1 cellular context compared by ENCODE assay signal in genomic region chr11:102192349-102193066, GRCh38.
TF ChIP-seq lines count a peak whose summit lies in the region.

No MANE protein-coding gene starts in this region.

TF ChIP-seq in HepG2, 621 proteins besides CTCF, POLR2A, EP300 and RAD21 (continued from another document and continues in another):
- TF ChIP-seq, protein P1, sequence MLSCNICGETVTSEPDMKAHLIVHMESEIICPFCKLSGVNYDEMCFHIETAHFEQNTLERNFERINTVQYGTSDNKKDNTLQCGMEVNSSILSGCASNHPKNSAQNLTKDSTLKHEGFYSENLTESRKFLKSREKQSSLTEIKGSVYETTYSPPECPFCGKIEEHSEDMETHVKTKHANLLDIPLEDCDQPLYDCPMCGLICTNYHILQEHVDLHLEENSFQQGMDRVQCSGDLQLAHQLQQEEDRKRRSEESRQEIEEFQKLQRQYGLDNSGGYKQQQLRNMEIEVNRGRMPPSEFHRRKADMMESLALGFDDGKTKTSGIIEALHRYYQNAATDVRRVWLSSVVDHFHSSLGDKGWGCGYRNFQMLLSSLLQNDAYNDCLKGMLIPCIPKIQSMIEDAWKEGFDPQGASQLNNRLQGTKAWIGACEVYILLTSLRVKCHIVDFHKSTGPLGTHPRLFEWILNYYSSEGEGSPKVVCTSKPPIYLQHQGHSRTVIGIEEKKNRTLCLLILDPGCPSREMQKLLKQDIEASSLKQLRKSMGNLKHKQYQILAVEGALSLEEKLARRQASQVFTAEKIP (CRISPR knock-in tag; IDR thresholded peaks at IDR 0.05; ENCODE audit: borderline replicate concordance): no peak
- TF ChIP-seq ZBTB2 (CRISPR knock-in tag; IDR thresholded peaks at IDR 0.05; ENCODE audit: low read depth) (no peak), RFX5 (IDR thresholded peaks at IDR 0.05; ENCODE audit: low read depth, low read length) (no peak), ETV6 (CRISPR knock-in tag; conservative IDR thresholded peaks at IDR 0.05) (no peak), KLF13 (CRISPR knock-in tag; IDR thresholded peaks at IDR 0.05) (no peak), PBX3 (CRISPR knock-in tag; IDR thresholded peaks at IDR 0.05; ENCODE audit: borderline replicate concordance) (no peak), REPIN1 (CRISPR knock-in tag; IDR thresholded peaks at IDR 0.05; ENCODE audit: borderline replicate concordance, low read depth) (peak; percentile 83; the same call in 1 of the 2 replicates), HMGXB4 (CRISPR knock-in tag; IDR thresholded peaks at IDR 0.05; ENCODE audit: borderline replicate concordance in 1 of 2, low read depth in 1 of 2) (no peak), ZNF296 (CRISPR knock-in tag; conservative IDR thresholded peaks at IDR 0.05) (no peak), TRAFD1 (CRISPR knock-in tag; IDR thresholded peaks at IDR 0.05; ENCODE audit: borderline replicate concordance) (no peak), NR2C2 (CRISPR knock-in tag; IDR thresholded peaks at IDR 0.05; ENCODE audit: borderline replicate concordance) (no peak), RERE (CRISPR knock-in tag; IDR thresholded peaks at IDR 0.05; ENCODE audit: low read depth) (peak; percentile 88; the same call in 1 of the 2 replicates), DDIT3 (CRISPR knock-in tag; IDR thresholded peaks at IDR 0.05) (no peak), NCOA2 (CRISPR knock-in tag; IDR thresholded peaks at IDR 0.05) (peak; percentile 98), SRY (CRISPR knock-in tag; IDR thresholded peaks at IDR 0.05) (no peak), ATF4 (CRISPR knock-in tag; IDR thresholded peaks at IDR 0.05) (peak in 1 of 2 experiments; percentile 54; a peak in 2 of 4 replicates), KDM1A (CRISPR knock-in tag; IDR thresholded peaks at IDR 0.05) (no peak), HDAC1 (CRISPR knock-in tag; IDR thresholded peaks at IDR 0.05) (peak; percentile 47; the same call in 1 of the 2 replicates), ZFX (CRISPR knock-in tag; IDR thresholded peaks at IDR 0.05; ENCODE audit: low read depth) (no peak), ZNF44 (CRISPR knock-in tag; IDR thresholded peaks at IDR 0.05) (no peak; the same call in 1 of the 2 replicates), ZNF737 (CRISPR knock-in tag; IDR thresholded peaks at IDR 0.05; ENCODE audit: borderline replicate concordance) (no peak), ZNF34 (CRISPR knock-in tag; IDR thresholded peaks at IDR 0.05; ENCODE audit: borderline replicate concordance) (no peak), ZNF761 (CRISPR knock-in tag; conservative IDR thresholded peaks at IDR 0.05) (no peak), CBFB (CRISPR knock-in tag; IDR thresholded peaks at IDR 0.05) (0 out of 2 replicates have a peak, but pooled peaks have one; percentile 58), ZNF33A (CRISPR knock-in tag; IDR thresholded peaks at IDR 0.05; ENCODE audit: borderline replicate concordance) (no peak), LBX2 (CRISPR knock-in tag; IDR thresholded peaks at IDR 0.05; ENCODE audit: borderline replicate concordance) (no peak), TBL1XR1 (IDR thresholded peaks at IDR 0.05; ENCODE audit: borderline replicate concordance, low read length, partially characterized antibody) (peak; percentile 52), ELK4 (CRISPR knock-in tag; IDR thresholded peaks at IDR 0.05; ENCODE audit: borderline replicate concordance) (no peak), CENPT (CRISPR knock-in tag; IDR thresholded peaks at IDR 0.05; ENCODE audit: low read depth) (no peak), ZFP36L2 (CRISPR knock-in tag; IDR thresholded peaks at IDR 0.05) (no peak), TBX2 (CRISPR knock-in tag; IDR thresholded peaks at IDR 0.05; ENCODE audit: borderline replicate concordance) (peak; percentile 91), ZNF652 (CRISPR knock-in tag; IDR thresholded peaks at IDR 0.05; ENCODE audit: borderline replicate concordance, low read depth) (peak; percentile 57; the same call in 1 of the 2 replicates), RELA (CRISPR knock-in tag; IDR thresholded peaks at IDR 0.05) (no peak)
- TF ChIP-seq, protein P2, sequence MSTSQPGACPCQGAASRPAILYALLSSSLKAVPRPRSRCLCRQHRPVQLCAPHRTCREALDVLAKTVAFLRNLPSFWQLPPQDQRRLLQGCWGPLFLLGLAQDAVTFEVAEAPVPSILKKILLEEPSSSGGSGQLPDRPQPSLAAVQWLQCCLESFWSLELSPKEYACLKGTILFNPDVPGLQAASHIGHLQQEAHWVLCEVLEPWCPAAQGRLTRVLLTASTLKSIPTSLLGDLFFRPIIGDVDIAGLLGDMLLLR (CRISPR knock-in tag; IDR thresholded peaks at IDR 0.05): no peak
- TF ChIP-seq, protein P3, sequence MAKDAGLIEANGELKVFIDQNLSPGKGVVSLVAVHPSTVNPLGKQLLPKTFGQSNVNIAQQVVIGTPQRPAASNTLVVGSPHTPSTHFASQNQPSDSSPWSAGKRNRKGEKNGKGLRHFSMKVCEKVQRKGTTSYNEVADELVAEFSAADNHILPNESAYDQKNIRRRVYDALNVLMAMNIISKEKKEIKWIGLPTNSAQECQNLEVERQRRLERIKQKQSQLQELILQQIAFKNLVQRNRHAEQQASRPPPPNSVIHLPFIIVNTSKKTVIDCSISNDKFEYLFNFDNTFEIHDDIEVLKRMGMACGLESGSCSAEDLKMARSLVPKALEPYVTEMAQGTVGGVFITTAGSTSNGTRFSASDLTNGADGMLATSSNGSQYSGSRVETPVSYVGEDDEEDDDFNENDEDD (CRISPR knock-in tag; IDR thresholded peaks at IDR 0.05; ENCODE audit: borderline replicate concordance): peak; percentile 36; the same call in 1 of the 2 replicates
- TF ChIP-seq, protein P4, sequence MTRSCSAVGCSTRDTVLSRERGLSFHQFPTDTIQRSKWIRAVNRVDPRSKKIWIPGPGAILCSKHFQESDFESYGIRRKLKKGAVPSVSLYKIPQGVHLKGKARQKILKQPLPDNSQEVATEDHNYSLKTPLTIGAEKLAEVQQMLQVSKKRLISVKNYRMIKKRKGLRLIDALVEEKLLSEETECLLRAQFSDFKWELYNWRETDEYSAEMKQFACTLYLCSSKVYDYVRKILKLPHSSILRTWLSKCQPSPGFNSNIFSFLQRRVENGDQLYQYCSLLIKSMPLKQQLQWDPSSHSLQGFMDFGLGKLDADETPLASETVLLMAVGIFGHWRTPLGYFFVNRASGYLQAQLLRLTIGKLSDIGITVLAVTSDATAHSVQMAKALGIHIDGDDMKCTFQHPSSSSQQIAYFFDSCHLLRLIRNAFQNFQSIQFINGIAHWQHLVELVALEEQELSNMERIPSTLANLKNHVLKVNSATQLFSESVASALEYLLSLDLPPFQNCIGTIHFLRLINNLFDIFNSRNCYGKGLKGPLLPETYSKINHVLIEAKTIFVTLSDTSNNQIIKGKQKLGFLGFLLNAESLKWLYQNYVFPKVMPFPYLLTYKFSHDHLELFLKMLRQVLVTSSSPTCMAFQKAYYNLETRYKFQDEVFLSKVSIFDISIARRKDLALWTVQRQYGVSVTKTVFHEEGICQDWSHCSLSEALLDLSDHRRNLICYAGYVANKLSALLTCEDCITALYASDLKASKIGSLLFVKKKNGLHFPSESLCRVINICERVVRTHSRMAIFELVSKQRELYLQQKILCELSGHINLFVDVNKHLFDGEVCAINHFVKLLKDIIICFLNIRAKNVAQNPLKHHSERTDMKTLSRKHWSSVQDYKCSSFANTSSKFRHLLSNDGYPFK (CRISPR knock-in tag; IDR thresholded peaks at IDR 0.05; ENCODE audit: borderline replicate concordance): no peak
